In the genomic region with DNA sequence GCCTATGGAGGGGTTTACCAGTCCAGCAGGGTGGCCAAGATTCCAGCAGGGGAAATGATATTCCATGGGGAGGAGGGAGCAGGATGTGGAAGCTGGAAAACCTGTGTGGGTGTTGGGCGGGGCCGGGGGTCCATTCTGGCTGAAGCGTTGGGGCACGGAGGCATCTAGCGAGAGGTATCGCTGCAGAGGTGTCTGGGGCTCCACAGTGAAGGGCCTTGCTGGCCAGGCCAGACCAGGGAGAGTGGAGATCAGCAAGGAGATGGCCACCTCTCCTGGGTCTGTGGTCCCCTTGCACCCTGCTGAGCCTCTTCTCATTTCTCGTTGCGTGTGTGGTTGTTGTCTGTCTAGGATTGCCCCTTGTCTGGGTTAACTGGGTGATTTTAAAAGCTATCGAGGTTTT, we compare ENCODE assay signal across 16 cellular contexts. TPM values are rescaled to one million over a fixed set of nuclear protein-coding genes. Genes with fewer than 3 reads are reported as not detected.
DNase-seq lines count a peak whose midpoint lies in the region; ATAC-seq and TF ChIP-seq lines count a peak whose summit lies in the region.
"Had no signal": no experiment of that assay in that cellular context is flagged by ENCODE, and none has a peak within 500 bp of the region (broad histone marks: within the 10 kb centered on the region; RNA-seq: fewer than 3 reads in every experiment).

No MANE protein-coding gene starts in this region.

- H3K27me3 ChIP-seq in adrenal gland (no peaks in the 10 kb centered on the region), psoas muscle (ENCODE audit: insufficient read depth in 3 of 3, low read length in 2 of 3) (no peaks in the 10 kb centered on the region)
- H3K27me3 ChIP-seq: ascending aorta, left lung had no signal

- H3K27ac ChIP-seq in adrenal gland (peak overlapping the region; percentile 15 to 84 (median 81)), psoas muscle (peak overlapping the region; percentile 97)
- H3K27ac ChIP-seq: ascending aorta had no signal

- in situ Hi-C loops in ACHN (cut with HindIII; ENCODE audit: low pct_ligation_motif_present, low pct_unique_long_range_greater_than_20kb, low sequenced_read_pairs), result no loop called here

- H3K9me3 ChIP-seq in adrenal gland (replicated peaks in 1 of 3) (no peaks in the 10 kb centered on the region), psoas muscle (no peaks in the 10 kb centered on the region)
- H3K9me3 ChIP-seq: left lung had no signal

- peak; percentile 47 for DNase-seq in COLO668 (lab: John Stamatoyannopoulos, UW; ENCODE audit: unreplicated experiment)
- DNase-seq in adrenal gland, result peak in 3 of 7 donors; percentile 22 to 57 (median 33)
- peak; percentile 46 for DNase-seq in left lobe of liver (ENCODE audit: low spot score)
- DNase-seq in psoas muscle, result no peak
- DNase-seq in activated gamma-delta T cell (lab: John Stamatoyannopoulos, UW), result no peak
- DNase-seq in ACHN, result no peak
- DNase-seq in naive thymus-derived CD8-positive, alpha-beta T cell, result no peak
- no peak for DNase-seq in DMS79 (lab: John Stamatoyannopoulos, UW)
- DNase-seq: activated CD4-positive, alpha-beta T cell treated with anti-CD3 and anti-CD28 coated beads, Interleukin-2, amount 10 ng/mL, durations not matched to agents 7 days and 5 days; activated CD8-positive, alpha-beta memory T cell treated with anti-CD3 and anti-CD28 coated beads, Interleukin-2, amount 50 U/mL, for 4 hours; GOT3; stimulated activated naive CD4-positive, alpha-beta T cell had no signal

- peak overlapping the region in 2 of 10 donors; percentile 9 to 34 for H3K4me3 Mint-ChIP-seq in naive thymus-derived CD8-positive, alpha-beta T cell
- H3K4me3 Mint-ChIP-seq: activated CD4-positive, alpha-beta T cell treated with anti-CD3 and anti-CD28 coated beads, Interleukin-2, amount 10 ng/mL, durations not matched to agents 7 days and 5 days; natural killer cell treated with Interleukin-12 subunit alpha and Interleukin-12 subunit beta and Interleukin-15 and Interleukin-18, amount 100 ng/mL, for 72 hours had no signal

- peak overlapping the region in 5 of 10 donors; percentile 25 to 57 (median 48) for H3K27ac Mint-ChIP-seq in naive thymus-derived CD8-positive, alpha-beta T cell
- H3K27ac Mint-ChIP-seq: activated CD4-positive, alpha-beta T cell treated with anti-CD3 and anti-CD28 coated beads, Interleukin-2, amount 10 ng/mL, durations not matched to agents 7 days and 5 days; natural killer cell treated with Interleukin-12 subunit alpha and Interleukin-12 subunit beta and Interleukin-15 and Interleukin-18, amount 100 ng/mL, for 72 hours had no signal

- H3K4me3 ChIP-seq in adrenal gland, result no peak overlapping the region
- H3K4me3 ChIP-seq in psoas muscle, result peak overlapping the region; percentile 79
- H3K4me3 ChIP-seq: ascending aorta, left lung had no signal

- ATAC-seq in left lobe of liver, result no peak
- ATAC-seq in psoas muscle, result no peak
- no peak for ATAC-seq in naive thymus-derived CD8-positive, alpha-beta T cell
- ATAC-seq: natural killer cell treated with Interleukin-12 subunit alpha and Interleukin-12 subunit beta and Interleukin-15 and Interleukin-18, amount 100 ng/mL, for 72 hours had no signal

- H3K36me3 Mint-ChIP-seq in naive thymus-derived CD8-positive, alpha-beta T cell, result peaks cover 4 to 12% (median 5%) of the 10 kb centered on the region in 3 donors
- H3K36me3 Mint-ChIP-seq: natural killer cell treated with Interleukin-12 subunit alpha and Interleukin-12 subunit beta and Interleukin-15 and Interleukin-18, amount 100 ng/mL, for 72 hours had no signal

- TF ChIP-seq CTCF in adrenal gland (IDR thresholded peaks at IDR 0.05) (no peak), psoas muscle (IDR thresholded peaks at IDR 0.05) (no peak)

- H3K4me1 ChIP-seq in adrenal gland (replicated peaks in 1 of 2), result peaks cover 44 to 72% of the 10 kb centered on the region in 2 donors
- peaks cover 71% of the 10 kb centered on the region for H3K4me1 ChIP-seq in psoas muscle

- H3K36me3 ChIP-seq in adrenal gland (replicated peaks in 1 of 2) (peaks cover 0 to 4% of the 10 kb centered on the region in 2 donors), psoas muscle (ENCODE audit: insufficient read depth in 1 of 2, low read depth in 1 of 2) (peaks cover 0 to 19% of the 10 kb centered on the region in 2 donors)
- H3K36me3 ChIP-seq: ascending aorta, left lung had no signal

- POLR2A ChIA-PET in naive thymus-derived CD8-positive, alpha-beta T cell (lab: Charles Lee), result no interaction called here

- WGBS in adrenal gland, 4 donors, result 86 to 96% (median 91%) methylated on average over 8 to 9 of the region's 9 CpGs
- WGBS in psoas muscle, 3 donors, result 54 to 73% (median 62%) methylated on average over 9 of the region's 9 CpGs

- TF ChIP-seq POLR2A in adrenal gland (IDR thresholded peaks at IDR 0.05), result no peak

- no peaks in the 10 kb centered on the region for H3K27me3 Mint-ChIP-seq in naive thymus-derived CD8-positive, alpha-beta T cell
- H3K27me3 Mint-ChIP-seq: activated CD4-positive, alpha-beta T cell treated with anti-CD3 and anti-CD28 coated beads, Interleukin-2, amount 10 ng/mL, durations not matched to agents 7 days and 5 days; IgD-negative memory B cell; natural killer cell treated with Interleukin-12 subunit alpha and Interleukin-12 subunit beta and Interleukin-15 and Interleukin-18, amount 100 ng/mL, for 72 hours had no signal

- peaks cover 0 to 4% (median 0%) of the 10 kb centered on the region in 9 donors for H3K9me3 Mint-ChIP-seq in naive thymus-derived CD8-positive, alpha-beta T cell
- H3K9me3 Mint-ChIP-seq: activated CD4-positive, alpha-beta T cell treated with anti-CD3 and anti-CD28 coated beads, Interleukin-2, amount 10 ng/mL, durations not matched to agents 7 days and 5 days; natural killer cell treated with Interleukin-12 subunit alpha and Interleukin-12 subunit beta and Interleukin-15 and Interleukin-18, amount 100 ng/mL, for 72 hours had no signal

- peaks cover 59 to 90% (median 79%) of the 10 kb centered on the region in 4 donors for H3K4me1 Mint-ChIP-seq in naive thymus-derived CD8-positive, alpha-beta T cell

- intact Hi-C loops in adrenal gland (cut with DNase I), result no loop called here
- intact Hi-C loops in psoas muscle (cut with DNase I), result no loop called here

RNA-seq across cellular contexts. Expression of a gene that starts 6.2 kb away (rescaled TPM):
- total RNA-seq in adrenal gland (100 to 1,000 TPM in 7 of 8 donors, 10 to 100 TPM in 1; 30.1 to 990 (median 609) TPM), left lobe of liver (87.3 TPM), psoas muscle (1,000 to 10,000 TPM in 1 of 4 donors, 100 to 1,000 TPM in 3; 574 to 1,432 (median 837) TPM)
- polyA plus RNA-seq in adrenal gland (100 to 1,000 TPM in 2 of 3 donors, 10 to 100 TPM in 1; 33.8 to 453 (median 261) TPM), psoas muscle (1,000 to 10,000 TPM in 1 of 3 donors, 100 to 1,000 TPM in 2; 134 to 1,231 (median 616) TPM)
- 10 to 100 TPM; 77.9 to 78.6 TPM for total RNA-seq in naive thymus-derived CD8-positive, alpha-beta T cell
- 10 to 100 TPM; 37.7 to 74.2 (median 63.8) TPM for polyA plus RNA-seq in naive thymus-derived CD8-positive, alpha-beta T cell

Comparison
In these comparisons a context has a peak if more than half of its experiments do, and no peak if none do; other contexts are left out.
1. DNase-seq: peak in COLO668 (single experiment) and left lobe of liver (single experiment); none in psoas muscle (0 of 2), activated gamma-delta T cell (single experiment), ACHN (single experiment), naive thymus-derived CD8-positive, alpha-beta T cell (0 of 10) and DMS79 (single experiment).